ENCODE assay signal across 9 cellular contexts in genomic region chr1:200891774-200892157, GRCh38. TPM values are rescaled to one million over a fixed set of nuclear protein-coding genes. Genes with fewer than 3 reads are reported as not detected.
A peak's percentile ranks its signal among the peaks of the same experiment; 100 is the strongest.
DNase-seq lines count a peak whose midpoint lies in the region; ATAC-seq and TF ChIP-seq lines count a peak whose summit lies in the region.
"Had no signal": no experiment of that assay in that cellular context is flagged by ENCODE, and none has a peak within 500 bp of the region (broad histone marks: within the 10 kb centered on the region; RNA-seq: fewer than 3 reads in every experiment).

No MANE protein-coding gene starts in this region.

- no peaks in the 10 kb centered on the region for H3K36me3 Mint-ChIP-seq in CD4-positive, alpha-beta memory T cell
- peaks cover 8% of the 10 kb centered on the region for H3K36me3 Mint-ChIP-seq in effector memory CD8-positive, alpha-beta T cell (ENCODE audit: insufficient read depth)
- H3K36me3 Mint-ChIP-seq in natural killer cell treated with Interleukin-12 subunit alpha and Interleukin-12 subunit beta and Interleukin-15 and Interleukin-18, amount 100 ng/mL, for 72 hours, result no peaks in the 10 kb centered on the region

- in situ Hi-C loops in HAP-1 (cut with MboI; ENCODE audit: low sequenced_read_pairs), result no loop called here

- TF ChIP-seq CTCF in omental fat pad (IDR thresholded peaks at IDR 0.05), result no peak

- H3K36me3 ChIP-seq in CD4-positive, alpha-beta memory T cell (ENCODE audit: insufficient read depth, low read length), result no peaks in the 10 kb centered on the region
- H3K36me3 ChIP-seq in HAP-1 (replicated peaks), result no peaks in the 10 kb centered on the region

- H3K9me3 ChIP-seq in CD4-positive, alpha-beta memory T cell (ENCODE audit: control insufficient read depth in 1 of 2, low read length in 2 of 2), result no peaks in the 10 kb centered on the region
- H3K9me3 ChIP-seq in HAP-1, result no peaks in the 10 kb centered on the region

- intact Hi-C loops in CD4-positive, alpha-beta memory T cell (cut with micrococcal nuclease), result loop anchor here (10.0 kb wide), 1 partner anchor 73 kb away; no protein-coding TSS in a partner anchor

- DNase-seq in CD4-positive, alpha-beta memory T cell, result no peak
- peak; percentile 38 for DNase-seq in LoVo (ENCODE audit: low spot score)
- no peak for DNase-seq in effector memory CD8-positive, alpha-beta T cell
- no peak for DNase-seq in natural killer cell treated with Interleukin-12 subunit alpha and Interleukin-12 subunit beta and Interleukin-15 and Interleukin-18, amount 100 ng/mL, for 72 hours (ENCODE audit: low spot score)
- DNase-seq in NCI-H2107 treated with DMSO at 0.1 percent for 48 hours (lab: John Stamatoyannopoulos, UW; ENCODE audit: unreplicated experiment), result no peak
- no peak for DNase-seq in HAP-1 (ENCODE audit: low spot score in 2 of 2)
- no peak for DNase-seq in omental fat pad (ENCODE audit: low spot score)
- DNase-seq: activated naive CD4-positive, alpha-beta T cell treated with anti-CD3 and anti-CD28 coated beads, Interleukin-2, amount 50 U/mL, for 16 hours had no signal

- no peak overlapping the region for H3K27ac ChIP-seq in CD4-positive, alpha-beta memory T cell (ENCODE audit: low read depth, low read length)

- H3K4me3 ChIP-seq in CD4-positive, alpha-beta memory T cell (ENCODE audit: low read length in 2 of 2), result peak overlapping the region; percentile 24 to 55
- H3K4me3 ChIP-seq in HAP-1, result no peak overlapping the region

- H3K4me1 Mint-ChIP-seq in CD4-positive, alpha-beta memory T cell, result peaks cover 31 to 53% (median 42%) of the 10 kb centered on the region in 4 donors
- peaks cover 41 to 44% of the 10 kb centered on the region in 2 donors for H3K4me1 Mint-ChIP-seq in effector memory CD8-positive, alpha-beta T cell (ENCODE audit: low read depth in 2 of 2)
- peaks cover 40 to 46% of the 10 kb centered on the region in 2 donors for H3K4me1 Mint-ChIP-seq in natural killer cell treated with Interleukin-12 subunit alpha and Interleukin-12 subunit beta and Interleukin-15 and Interleukin-18, amount 100 ng/mL, for 72 hours (ENCODE audit: low read depth in 2 of 2)

- CTCF ChIA-PET in CD4-positive, alpha-beta memory T cell (lab: Charles Lee; ENCODE audit: partially characterized antibody), result interaction anchor here (1.0 to 2.3 kb wide), 2 partner anchors 12 to 151 kb away, joined by 3 to 8 read pairs; no protein-coding TSS in a partner anchor

- H3K4me1 ChIP-seq in CD4-positive, alpha-beta memory T cell (ENCODE audit: insufficient read depth, low read length), result peaks cover 53% of the 10 kb centered on the region
- no peaks in the 10 kb centered on the region for H3K4me1 ChIP-seq in HAP-1

- no peaks in the 10 kb centered on the region for H3K9me3 Mint-ChIP-seq in CD4-positive, alpha-beta memory T cell
- no peaks in the 10 kb centered on the region for H3K9me3 Mint-ChIP-seq in effector memory CD8-positive, alpha-beta T cell
- no peaks in the 10 kb centered on the region for H3K9me3 Mint-ChIP-seq in natural killer cell treated with Interleukin-12 subunit alpha and Interleukin-12 subunit beta and Interleukin-15 and Interleukin-18, amount 100 ng/mL, for 72 hours

- peak overlapping the region in 3 of 7 donors; percentile 6 to 23 (median 8) for H3K27ac Mint-ChIP-seq in CD4-positive, alpha-beta memory T cell
- H3K27ac Mint-ChIP-seq in effector memory CD8-positive, alpha-beta T cell, result no peak overlapping the region
- peak overlapping the region in 1 of 2 donors; percentile 31 for H3K27ac Mint-ChIP-seq in natural killer cell treated with Interleukin-12 subunit alpha and Interleukin-12 subunit beta and Interleukin-15 and Interleukin-18, amount 100 ng/mL, for 72 hours

- H3K27me3 Mint-ChIP-seq in CD4-positive, alpha-beta memory T cell, result peaks cover 0 to 8% of the 10 kb centered on the region in 2 donors
- H3K27me3 Mint-ChIP-seq in effector memory CD8-positive, alpha-beta T cell, result peaks cover 11 to 37% of the 10 kb centered on the region in 2 donors
- peaks cover 0 to 5% of the 10 kb centered on the region in 2 donors for H3K27me3 Mint-ChIP-seq in natural killer cell treated with Interleukin-12 subunit alpha and Interleukin-12 subunit beta and Interleukin-15 and Interleukin-18, amount 100 ng/mL, for 72 hours

- peak overlapping the region; percentile 59 to 84 (median 76) for H3K4me3 Mint-ChIP-seq in CD4-positive, alpha-beta memory T cell
- peak overlapping the region; percentile 59 to 68 for H3K4me3 Mint-ChIP-seq in effector memory CD8-positive, alpha-beta T cell
- peak overlapping the region; percentile 61 for H3K4me3 Mint-ChIP-seq in natural killer cell treated with Interleukin-12 subunit alpha and Interleukin-12 subunit beta and Interleukin-15 and Interleukin-18, amount 100 ng/mL, for 72 hours

- no peak for ATAC-seq in effector memory CD8-positive, alpha-beta T cell (replicated peaks)
- ATAC-seq in natural killer cell treated with Interleukin-12 subunit alpha and Interleukin-12 subunit beta and Interleukin-15 and Interleukin-18, amount 100 ng/mL, for 72 hours, result no peak
- no peak for ATAC-seq in HG03025 (IDR thresholded peaks at IDR 0.05; ENCODE audit: low FRiP score, unreplicated experiment)
- no peak for ATAC-seq in omental fat pad (ENCODE audit: low FRiP score)

- H3K27me3 ChIP-seq in CD4-positive, alpha-beta memory T cell (ENCODE audit: insufficient read depth, low read length), result no peaks in the 10 kb centered on the region
- H3K27me3 ChIP-seq in HAP-1 (ENCODE audit: low read depth), result no peaks in the 10 kb centered on the region

- POLR2A ChIA-PET in CD4-positive, alpha-beta memory T cell (lab: Charles Lee; ENCODE audit: partially characterized antibody), result interaction anchor here (1.0 to 1.4 kb wide), 2 partner anchors 14 to 22 kb away, joined by 3 to 6 read pairs; no protein-coding TSS in a partner anchor

RNA-seq across cellular contexts. Expression of gene INAVA, which starts 2.9 kb away (rescaled TPM):
- under 1 TPM; 0.20 to 0.28 TPM for total RNA-seq in CD4-positive, alpha-beta memory T cell
- under 1 TPM in 1 of 2 donors, not detected in 1; 0.70 TPM for polyA plus RNA-seq in CD4-positive, alpha-beta memory T cell
- under 1 TPM; 0.25 to 0.86 TPM for total RNA-seq in natural killer cell treated with Interleukin-12 subunit alpha and Interleukin-12 subunit beta and Interleukin-15 and Interleukin-18, amount 100 ng/mL, for 72 hours
- total RNA-seq in omental fat pad, result under 1 TPM in 3 of 4 donors, not detected in 1; 0.09 to 0.95 (median 0.12) TPM

RNA-seq across cellular contexts. Expression of gene GPR25, which starts 19.0 kb away (rescaled TPM):
- total RNA-seq in CD4-positive, alpha-beta memory T cell, result 1 to 10 TPM; 7.7 to 9.2 TPM
- polyA plus RNA-seq in CD4-positive, alpha-beta memory T cell, result 10 to 100 TPM; 23.0 to 66.5 TPM
- not detected for total RNA-seq in natural killer cell treated with Interleukin-12 subunit alpha and Interleukin-12 subunit beta and Interleukin-15 and Interleukin-18, amount 100 ng/mL, for 72 hours
- total RNA-seq in omental fat pad, result not detected

Comparison
In these comparisons a context has a peak if more than half of its experiments do, and no peak if none do; other contexts are left out.
1. RNA of gene GPR25, which starts 19.0 kb away (total RNA-seq): 7.7 to 9.2 TPM in CD4-positive, alpha-beta memory T cell; not detected in natural killer cell treated with Interleukin-12 subunit alpha and Interleukin-12 subunit beta and Interleukin-15 and Interleukin-18, amount 100 ng/mL, for 72 hours and not detected in omental fat pad; every median in the first group is over 4 times any median in the second.
2. Peak in every context shown above with its lines, with median percentiles within 50 percentile points of each other: H3K4me3 Mint-ChIP-seq.